Comparison of ENCODE assay signal across 26 cellular contexts in the genomic region with DNA sequence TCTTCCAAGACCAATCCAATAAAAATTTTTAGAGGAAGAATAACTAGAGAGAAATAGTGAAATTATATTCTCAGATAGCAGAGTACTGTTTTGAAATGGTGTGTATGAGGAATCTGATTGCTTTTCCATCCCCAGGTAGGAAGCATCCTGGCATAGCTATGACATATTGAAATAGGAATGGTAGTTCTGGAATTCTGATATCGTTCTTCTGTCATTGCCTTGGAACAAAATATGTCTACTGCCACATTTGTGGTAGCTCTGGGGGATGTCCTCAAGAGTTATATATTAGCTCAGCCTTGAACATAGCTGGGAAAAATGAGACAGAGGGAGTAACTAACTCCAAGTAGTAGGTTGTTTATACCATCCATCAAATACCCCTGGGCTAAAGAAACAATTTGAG.
"Had no signal": no experiment of that assay in that cellular context is flagged by ENCODE, and none has a peak within 500 bp of the region (broad histone marks: within the 10 kb centered on the region; RNA-seq: fewer than 3 reads in every experiment).

No MANE protein-coding gene starts in this region.

- H3K4me1 ChIP-seq: stomach, suprapubic skin, testis, thyroid gland, tibial artery, tibial nerve, transverse colon, upper lobe of left lung, upper lobe of right lung, uterus, vagina had no signal

- ATAC-seq: stimulated activated effector memory CD8-positive, alpha-beta T cell treated with anti-CD3 and anti-CD28 coated beads, Interleukin-12 subunit alpha, Interleukin-12 subunit beta, amount 100 ng/mL, for 72 hours; stimulated activated memory B cell treated with anti-CD40 and anti-IgM and Interleukin-4, amounts not matched to agents 10 μg/mL and 1 μg/mL and 100 μg/mL, for 72 hours; stimulated activated naive B cell treated with anti-CD40 and anti-IgM and Interleukin-4, amounts not matched to agents 10 μg/mL and 1 μg/mL and 100 μg/mL, for 72 hours; stimulated activated naive CD8-positive, alpha-beta T cell treated with anti-CD3 and anti-CD28 coated beads, Interleukin-15, amount 100 ng/mL, for 72 hours; stimulated activated naive CD8-positive, alpha-beta T cell treated with anti-CD3 and anti-CD28 coated beads, Interleukin-15, Interleukin-2, amounts not matched to agents 100 U/mL and 50 U/mL, for 24 hours; upper lobe of right lung had no signal

- H3K27me3 ChIP-seq: stomach, suprapubic skin, testis, thyroid gland, tibial artery, tibial nerve, transverse colon, upper lobe of left lung, upper lobe of right lung, uterus, vagina had no signal

- DNase-seq: stimulated activated CD4-positive, alpha-beta T cell treated with anti-CD3 and anti-CD28 coated beads, Interleukin-2, amount 100 ng/mL, for 48 hours; stimulated activated CD4-positive, alpha-beta T cell treated with anti-CD3 and anti-CD28 coated beads, Interleukin-4, amount 100 ng/mL, for 1 hour; stimulated activated CD4-positive, alpha-beta T cell treated with anti-CD3 and anti-CD28 coated beads, Interleukin-4, amount 100 ng/mL, for 24 hours; stimulated activated CD4-positive, alpha-beta T cell treated with anti-CD3 and anti-CD28 coated beads, Interleukin-4, amount 100 ng/mL, for 4 hours; stimulated activated CD8-positive, alpha-beta memory T cell treated with anti-CD3 and anti-CD28 coated beads, Interleukin-4, amount 100 ng/mL, for 48 hours; stimulated activated naive B cell treated with anti-CD40 and anti-IgM and Interleukin-4, amounts not matched to agents 10 μg/mL and 1 μg/mL and 100 μg/mL, for 72 hours; stimulated activated naive CD4-positive, alpha-beta T cell; stimulated activated naive CD4-positive, alpha-beta T cell treated with Interleukin-2 at 50 U/mL for 16 hours; stimulated activated naive CD8-positive, alpha-beta T cell treated with anti-CD3 and anti-CD28 coated beads, Interleukin-15, amount 100 ng/mL, for 72 hours; stimulated activated naive CD8-positive, alpha-beta T cell treated with anti-CD3 and anti-CD28 coated beads, Interleukin-15, Interleukin-2, amounts not matched to agents 100 U/mL and 50 U/mL, for 24 hours; stomach; substantia nigra; testis; thyroid gland; tibial artery; transverse colon; upper lobe of left lung; upper lobe of right lung; uterus had no signal

- H3K9me3 ChIP-seq: suprapubic skin, testis, upper lobe of left lung, upper lobe of right lung, uterus, vagina had no signal

- H3K27ac ChIP-seq: stomach, suprapubic skin, testis, thoracic aorta, thyroid gland, tibial artery, tibial nerve, transverse colon, upper lobe of left lung, upper lobe of right lung, uterus, vagina had no signal

- H3K36me3 ChIP-seq: stomach, suprapubic skin, thoracic aorta, thyroid gland, tibial artery, tibial nerve, transverse colon, upper lobe of left lung, upper lobe of right lung, uterus, vagina had no signal

- FAIRE-seq: urothelium cell line had no signal

- H3K4me3 ChIP-seq: stomach, suprapubic skin, testis, thoracic aorta, thyroid gland, tibial artery, tibial nerve, transverse colon, upper lobe of left lung, upper lobe of right lung, uterus, vagina had no signal
